18 cellular contexts compared by ENCODE assay signal in the genomic region with DNA sequence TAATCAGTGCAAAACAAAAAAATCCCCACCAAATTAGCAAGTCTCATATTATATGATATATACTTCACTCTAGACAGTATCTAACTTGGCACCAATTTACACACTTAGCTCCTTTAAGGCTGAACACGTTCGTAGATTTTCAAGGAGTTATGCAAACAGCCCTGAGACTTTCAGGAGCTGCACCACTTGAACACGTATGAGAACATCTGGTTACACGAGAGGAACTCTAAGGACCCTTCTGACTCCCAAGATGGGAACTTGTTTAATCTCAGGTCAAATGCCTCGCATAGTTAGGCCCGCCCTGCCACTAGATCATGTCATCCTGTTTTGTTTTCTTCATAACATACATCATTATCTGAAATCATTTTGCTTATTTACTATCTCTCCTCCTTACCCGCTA.
"Had no signal": no experiment of that assay in that cellular context is flagged by ENCODE, and none has a peak within 500 bp of the region (broad histone marks: within the 10 kb centered on the region; RNA-seq: fewer than 3 reads in every experiment).

No MANE protein-coding gene starts in this region.

- H3K4me3 ChIP-seq: ovary, psoas muscle, skin epidermis had no signal

- DNase-seq: activated CD4-positive, alpha-beta T cell treated with anti-CD3 and anti-CD28 coated beads for 4 hours; activated CD4-positive, alpha-beta T cell treated with anti-CD3 and anti-CD28 coated beads, Interleukin-2, amount 50 U/mL, for 48 hours; activated CD4-positive, CD25-positive, alpha-beta regulatory T cell; activated effector memory CD4-positive, alpha-beta T cell treated with anti-CD3 and anti-CD28 coated beads, Interleukin-2, amount 50 U/mL, for 16 hours; activated naive CD4-positive, alpha-beta T cell treated with anti-CD3 and anti-CD28 coated beads, Interleukin-2, amount 10 ng/mL, durations not matched to agents 7 days and 5 days; cerebellar nuclear complex; cortex of kidney; endodermal cell; immature natural killer cell; ovary; psoas muscle; right cardiac atrium; stimulated activated CD4-positive, alpha-beta T cell treated with anti-CD3 and anti-CD28 coated beads, Interleukin-2, amount 100 ng/mL, for 24 hours; stimulated activated naive B cell treated with anti-CD40 and anti-IgM and Interleukin-4, amounts not matched to agents 10 μg/mL and 1 μg/mL and 100 μg/mL, for 72 hours had no signal

- H3K27me3 ChIP-seq: neutrophil, ovary had no signal

- H3K27me3 Mint-ChIP-seq: activated naive CD4-positive, alpha-beta T cell treated with anti-CD3 and anti-CD28 coated beads, Interleukin-2, amount 10 ng/mL, durations not matched to agents 7 days and 5 days; natural killer cell treated with Interleukin-12 subunit alpha and Interleukin-12 subunit beta and Interleukin-15 and Interleukin-18, amount 100 ng/mL, for 72 hours; stimulated activated naive B cell treated with anti-CD40 and anti-IgM and Interleukin-4, amounts not matched to agents 10 μg/mL and 1 μg/mL and 100 μg/mL, for 72 hours had no signal

- H3K4me3 Mint-ChIP-seq: activated naive CD4-positive, alpha-beta T cell treated with anti-CD3 and anti-CD28 coated beads, Interleukin-2, amount 10 ng/mL, durations not matched to agents 7 days and 5 days; endodermal cell; immature natural killer cell; natural killer cell treated with Interleukin-12 subunit alpha and Interleukin-12 subunit beta and Interleukin-15 and Interleukin-18, amount 100 ng/mL, for 72 hours; stimulated activated naive B cell treated with anti-CD40 and anti-IgM and Interleukin-4, amounts not matched to agents 10 μg/mL and 1 μg/mL and 100 μg/mL, for 72 hours; T-helper 1 cell treated with Interleukin-12 subunit alpha and Interleukin-12 subunit beta and Interleukin-4 antibody, amounts not matched to agents 30 μg/mL and 1 μg/mL, for 36 hours had no signal

- H3K9me3 ChIP-seq: neutrophil, ovary, psoas muscle had no signal

- H3K4me1 ChIP-seq: psoas muscle had no signal

- H3K9me3 Mint-ChIP-seq: activated naive CD4-positive, alpha-beta T cell treated with anti-CD3 and anti-CD28 coated beads, Interleukin-2, amount 10 ng/mL, durations not matched to agents 7 days and 5 days; endodermal cell; immature natural killer cell; natural killer cell treated with Interleukin-12 subunit alpha and Interleukin-12 subunit beta and Interleukin-15 and Interleukin-18, amount 100 ng/mL, for 72 hours; stimulated activated naive B cell treated with anti-CD40 and anti-IgM and Interleukin-4, amounts not matched to agents 10 μg/mL and 1 μg/mL and 100 μg/mL, for 72 hours; T-helper 1 cell treated with Interleukin-12 subunit alpha and Interleukin-12 subunit beta and Interleukin-4 antibody, amounts not matched to agents 30 μg/mL and 1 μg/mL, for 36 hours had no signal

- H3K27ac Mint-ChIP-seq: activated naive CD4-positive, alpha-beta T cell treated with anti-CD3 and anti-CD28 coated beads, Interleukin-2, amount 10 ng/mL, durations not matched to agents 7 days and 5 days; immature natural killer cell; natural killer cell treated with Interleukin-12 subunit alpha and Interleukin-12 subunit beta and Interleukin-15 and Interleukin-18, amount 100 ng/mL, for 72 hours; stimulated activated naive B cell treated with anti-CD40 and anti-IgM and Interleukin-4, amounts not matched to agents 10 μg/mL and 1 μg/mL and 100 μg/mL, for 72 hours; T-helper 1 cell treated with Interleukin-12 subunit alpha and Interleukin-12 subunit beta and Interleukin-4 antibody, amounts not matched to agents 30 μg/mL and 1 μg/mL, for 36 hours had no signal

- H3K27ac ChIP-seq: neutrophil, ovary, psoas muscle, skin epidermis had no signal

- H3K36me3 ChIP-seq: ovary had no signal
